8 cellular contexts compared by ENCODE assay signal in the genomic region with DNA sequence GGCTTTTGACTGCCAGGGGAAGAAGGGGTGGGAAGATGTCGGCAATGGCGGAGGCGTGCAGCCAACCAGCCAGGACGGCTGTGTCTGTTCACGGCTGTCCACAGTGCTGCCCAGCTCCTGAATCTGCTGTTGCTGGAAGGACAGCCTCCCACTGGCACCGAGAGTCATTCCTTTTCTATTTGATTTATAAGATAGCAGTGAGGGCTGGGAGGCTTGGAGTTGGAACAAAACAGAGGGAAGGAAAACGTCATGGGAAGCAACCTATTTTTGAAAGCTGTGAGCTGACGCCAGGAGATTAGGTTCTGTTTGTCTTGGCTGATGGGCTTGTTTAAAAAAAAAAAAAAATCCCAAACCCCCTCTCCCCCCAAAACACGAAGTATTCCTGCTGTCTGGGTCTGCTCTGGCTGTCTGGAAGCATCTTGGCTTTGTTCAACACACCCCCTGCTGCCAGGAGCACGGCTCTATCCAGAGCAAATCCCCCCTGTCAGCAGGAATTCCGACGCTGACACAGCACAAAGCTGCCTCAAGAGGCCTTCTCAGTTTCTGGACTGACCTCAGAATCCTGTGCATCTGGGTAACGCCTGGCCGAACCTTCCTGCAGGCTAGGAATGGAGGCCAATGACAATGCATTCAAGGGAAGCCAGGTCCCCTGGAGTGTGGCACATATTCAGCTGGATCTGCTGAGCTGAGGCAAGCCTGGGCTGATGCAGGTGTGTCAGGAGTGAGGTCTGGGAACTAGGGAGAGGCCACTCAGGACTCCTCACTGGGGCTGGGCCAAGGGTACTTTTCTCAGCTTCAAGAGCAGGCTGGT. TPM values are rescaled to one million over a fixed set of nuclear protein-coding genes. Genes with fewer than 3 reads are reported as not detected.
DNase-seq lines count a peak whose midpoint lies in the region; ATAC-seq and TF ChIP-seq lines count a peak whose summit lies in the region.

No MANE protein-coding gene starts in this region.

- DNase-seq in NCI-H2029 treated with DMSO at 0.1 percent for 48 hours (lab: John Stamatoyannopoulos, UW) (peak; percentile 45), dorsolateral prefrontal cortex (peak in 8 of 10 donors; percentile 30 to 62 (median 58)), lung (ENCODE audit: low spot score) (peak; percentile 80), MV-4-11 (lab: John Stamatoyannopoulos, UW) (no peak), HuH-7.5 (ENCODE audit: low spot score) (no peak), HPDE6-E6E7 (ENCODE audit: extremely low spot score) (no peak)

- H3K4me1 ChIP-seq in lung (ENCODE audit: control insufficient read depth in 2 of 2, insufficient read depth in 2 of 2, low read length in 2 of 2) (peaks cover 25 to 32% of the 10 kb centered on the region in 2 donors), thymus (ENCODE audit: control insufficient read depth, insufficient read depth, low read length) (no peaks in the 10 kb centered on the region)

- H3K4me3 ChIP-seq in dorsolateral prefrontal cortex = peak overlapping the region in 3 of 59 donors; percentile 19 to 23 (median 20)
- no peak overlapping the region for H3K4me3 ChIP-seq in lung
- no peak overlapping the region for H3K4me3 ChIP-seq in thymus (ENCODE audit: low read length)

- TF ChIP-seq CTCF in dorsolateral prefrontal cortex (IDR thresholded peaks at IDR 0.05 in 54 of 56, conservative IDR thresholded peaks at IDR 0.05 in 2 of 56; ENCODE audit: low read depth in 1 of 56, partially characterized antibody in 56 of 56) (peak in 4 of 56 donors; percentile 4 to 12 (median 8)), lung (IDR thresholded peaks at IDR 0.05; ENCODE audit: control extremely low read depth, extremely low read depth) (no peak)

- peak; percentile 53 for ATAC-seq in lung (ENCODE audit: insufficient read depth, low FRiP score)
- no peak for ATAC-seq in HG02885 (IDR thresholded peaks at IDR 0.05; ENCODE audit: poor library complexity, unreplicated experiment)

- H3K9me3 ChIP-seq in lung (ENCODE audit: control insufficient read depth in 2 of 2, insufficient read depth in 1 of 2, low read length in 1 of 2) = no peaks in the 10 kb centered on the region
- no peaks in the 10 kb centered on the region for H3K9me3 ChIP-seq in thymus (ENCODE audit: control insufficient read depth)

- H3K36me3 ChIP-seq in lung (ENCODE audit: control insufficient read depth in 2 of 2, insufficient read depth in 2 of 2, low read length in 2 of 2) (peaks cover 3 to 32% of the 10 kb centered on the region in 2 donors), thymus (ENCODE audit: control insufficient read depth, insufficient read depth) (peaks cover 43% of the 10 kb centered on the region)

- H3K27me3 ChIP-seq in dorsolateral prefrontal cortex (no peaks in the 10 kb centered on the region), lung (ENCODE audit: control insufficient read depth, insufficient read depth) (no peaks in the 10 kb centered on the region), thymus (ENCODE audit: control insufficient read depth, insufficient read depth) (no peaks in the 10 kb centered on the region)

- 34 to 65% methylated on average over 14 of the region's 14 CpGs for WGBS in lung, 2 donors
- WGBS in thymus = 95% methylated on average over 14 of the region's 14 CpGs

- H3K27ac ChIP-seq in dorsolateral prefrontal cortex = peak overlapping the region; percentile 37 to 95 (median 87)
- peak overlapping the region; percentile 81 to 95 for H3K27ac ChIP-seq in lung (ENCODE audit: low read depth in 1 of 2, low read length in 1 of 2)
- H3K27ac ChIP-seq in thymus (ENCODE audit: low read depth) = peak overlapping the region; percentile 68

- intact Hi-C loops in dorsolateral prefrontal cortex (cut with DNase I) = no loop called here

RNA-seq across cellular contexts. Expression of a gene that starts 41.0 kb away (rescaled TPM):
- 100 to 1,000 TPM in 84 of 120 experiments, 10 to 100 TPM in 36; 57.2 to 359 (median 120) TPM for total RNA-seq in dorsolateral prefrontal cortex
- total RNA-seq in lung = 100 to 1,000 TPM in 1 of 2 donors, 10 to 100 TPM in 1; 84.6 to 134 TPM
- 10 to 100 TPM; 68.4 to 76.8 TPM for polyA plus RNA-seq in lung
- polyA plus RNA-seq in thymus = 53.3 TPM

Comparison
In these comparisons a context has a peak if more than half of its experiments do, and no peak if none do; other contexts are left out.
1. DNase-seq: peak in NCI-H2029 treated with DMSO at 0.1 percent for 48 hours (single experiment), dorsolateral prefrontal cortex (8 of 10) and lung (single experiment); none in MV-4-11 (single experiment), HuH-7.5 (single experiment) and HPDE6-E6E7 (single experiment).
2. Peak in every context shown above with its lines, with median percentiles within 50 percentile points of each other: H3K27ac ChIP-seq.